13 cellular contexts compared by ENCODE assay signal in genomic region chr10:21317902-21318301, GRCh38.
DNase-seq lines count a peak whose midpoint lies in the region; ATAC-seq, FAIRE-seq and TF ChIP-seq lines count a peak whose summit lies in the region.
"Had no signal": no experiment of that assay in that cellular context is flagged by ENCODE, and none has a peak within 500 bp of the region (broad histone marks: within the 10 kb centered on the region; RNA-seq: fewer than 3 reads in every experiment).

No MANE protein-coding gene starts in this region.

- DNase-seq in H9 (no peak), adipocyte (ENCODE audit: low read depth) (peak; percentile 49), glomerular visceral epithelial cell (ENCODE audit: extremely low spot score) (peak; percentile 53), smooth muscle cell (lab: John Stamatoyannopoulos, UW; ENCODE audit: unreplicated experiment) (no peak), NCI-H1417 treated with DMSO at 0.1 percent for 48 hours (lab: John Stamatoyannopoulos, UW) (no peak), HepG2 (ENCODE audit: low spot score) (no peak)
- no peak for DNase-seq in activated effector memory CD4-positive, alpha-beta T cell treated with anti-CD3 and anti-CD28 coated beads, Interleukin-2, amount 50 U/mL, for 16 hours
- DNase-seq: gastrocnemius medialis, KBM-7, NCI-H2107 had no signal

- CTCF ChIA-PET in HepG2 (lab: Yijun Ruan, JAX; ENCODE audit: low intra/inter-chr PET ratio, low total read pairs), result no interaction called here

- H3K4me3 ChIP-seq in adipocyte (ENCODE audit: low read length) (no peak overlapping the region), smooth muscle cell (no peak overlapping the region), HepG2 (replicated peaks in 1 of 3; ENCODE audit: insufficient read depth in 1 of 3, low read depth in 2 of 3, low read length in 3 of 3) (no peak overlapping the region)
- H3K4me3 ChIP-seq: gastrocnemius medialis, skin epidermis had no signal

- H3K23me2 ChIP-seq in H9 (ENCODE audit: insufficient read length, low read depth, low read length, poor library complexity, severe bottlenecking), result no peaks in the 10 kb centered on the region

- no peak for TF ChIP-seq CTCF in H9 (conservative IDR thresholded peaks at IDR 0.05)
- TF ChIP-seq CTCF in smooth muscle cell (IDR thresholded peaks at IDR 0.05; ENCODE audit: borderline replicate concordance, insufficient read depth, poor library complexity, severe bottlenecking), result no peak
- TF ChIP-seq CTCF in HepG2 (CRISPR knock-in tag; IDR thresholded peaks at IDR 0.05), result no peak

- no TSS peak for BruUV-seq in HepG2 (replicated peaks; lab: Mats Ljungman, UMichigan)

- H3K36me3 ChIP-seq in adipocyte (ENCODE audit: control insufficient read depth, insufficient read depth, low read length, severe bottlenecking) (no peaks in the 10 kb centered on the region), smooth muscle cell (ENCODE audit: low read depth) (no peaks in the 10 kb centered on the region), HepG2 (replicated peaks in 1 of 2; ENCODE audit: control insufficient read depth in 1 of 2, insufficient read depth in 2 of 2, low read length in 2 of 2) (no peaks in the 10 kb centered on the region)
- H3K36me3 ChIP-seq: gastrocnemius medialis had no signal

- H4K8ac ChIP-seq in H9 (replicated peaks; ENCODE audit: insufficient read length, low read depth, low read length), result no peak overlapping the region

- no peak overlapping the region for H2BK15ac ChIP-seq in H9 (ENCODE audit: low read depth, low read length)

- H4K20me1 ChIP-seq in H9 (ENCODE audit: control insufficient read depth, insufficient read depth, insufficient read length) (no peaks in the 10 kb centered on the region), smooth muscle cell (ENCODE audit: low read depth) (no peaks in the 10 kb centered on the region), HepG2 (ENCODE audit: insufficient read depth, low read length) (no peaks in the 10 kb centered on the region)

- H3K79me1 ChIP-seq in H9 (ENCODE audit: insufficient read depth, low read depth, low read length, poor library complexity, severe bottlenecking), result no peaks in the 10 kb centered on the region

- in situ Hi-C loops in HepG2 (cut with HindIII; ENCODE audit: extremely low pct_ligation_motif_present, low pct_unique_long_range_greater_than_20kb), result no loop called here

- no peaks in the 10 kb centered on the region for H3K27me3 Mint-ChIP-seq in H9 (ENCODE audit: low read depth)

- peaks cover 0 to 4% (median 0%) of the 10 kb centered on the region in 3 experiments; a peak in 3 of 7 replicates for H3K36me3 Mint-ChIP-seq in H9 (ENCODE audit: insufficient read depth in 1 of 3, low read depth in 3 of 3)
- H3K36me3 Mint-ChIP-seq: activated naive CD4-positive, alpha-beta T cell treated with anti-CD3 and anti-CD28 coated beads, Interleukin-2, amount 50 U/mL, for 72 hours had no signal

- peak overlapping the region in 2 of 3 experiments; percentile 58 to 83; a peak in 3 of 7 replicates for H3K27ac Mint-ChIP-seq in H9

- no peak overlapping the region for H3K56ac ChIP-seq in H9 (ENCODE audit: insufficient read length, low read depth, low read length)

- no peak overlapping the region for H3K18ac ChIP-seq in H9 (ENCODE audit: insufficient read length, low read depth, low read length)

- peaks cover 44 to 51% of the 10 kb centered on the region in 2 experiments for H3K4me1 Mint-ChIP-seq in H9

- TF ChIP-seq EP300 in HepG2 (IDR thresholded peaks at IDR 0.05; ENCODE audit: low read depth in 2 of 2, low read length in 2 of 2), result no peak
- TF ChIP-seq EP300 in HepG2 (CRISPR knock-in tag; IDR thresholded peaks at IDR 0.05; ENCODE audit: borderline replicate concordance), result no peak

- no peak for TF ChIP-seq RAD21 in HepG2 (CRISPR knock-in tag; IDR thresholded peaks at IDR 0.05)

- H3F3A ChIP-seq in smooth muscle cell (ENCODE audit: low read depth), result peaks cover 6% of the 10 kb centered on the region

- H2BK5ac ChIP-seq in H9 (ENCODE audit: insufficient read length, low read length), result no peak overlapping the region

- H4K5ac ChIP-seq in H9 (ENCODE audit: insufficient read length, low read depth, low read length), result no peak overlapping the region

- H3K4me1 ChIP-seq in H9 (ENCODE audit: insufficient read depth, low read length), result peaks cover 5% of the 10 kb centered on the region; the same call in 1 of the 2 replicates
- H3K4me1 ChIP-seq in adipocyte (ENCODE audit: control insufficient read depth, insufficient read depth, low read length), result peaks cover 22% of the 10 kb centered on the region
- H3K4me1 ChIP-seq in smooth muscle cell (ENCODE audit: low read depth), result peaks cover 35% of the 10 kb centered on the region
- peaks cover 26% of the 10 kb centered on the region for H3K4me1 ChIP-seq in HepG2 (ENCODE audit: insufficient read depth, low read length)

- no peak for TF ChIP-seq POLR2A in HepG2 (IDR thresholded peaks at IDR 0.05; ENCODE audit: insufficient read depth in 1 of 2, low read depth in 2 of 2, low read length in 2 of 2)

- no peak overlapping the region for H3K4me3 Mint-ChIP-seq in H9

- H2BK20ac ChIP-seq in H9 (ENCODE audit: low read depth, low read length, poor library complexity, severe bottlenecking), result no peak overlapping the region

- H3T11ph ChIP-seq in H9 (ENCODE audit: low read length), result no peak overlapping the region

- no peak overlapping the region for H4K91ac ChIP-seq in H9 (ENCODE audit: insufficient read length, low read depth, low read length)

- FAIRE-seq in HepG2 (lab: Jason Lieb, UNC), result no peak
- FAIRE-seq: islet of Langerhans had no signal

- peaks cover 0 to 4% of the 10 kb centered on the region in 2 experiments; a peak in 3 of 5 replicates for H3K9me3 Mint-ChIP-seq in H9
- H3K9me3 Mint-ChIP-seq: activated naive CD4-positive, alpha-beta T cell treated with anti-CD3 and anti-CD28 coated beads, Interleukin-2, amount 50 U/mL, for 72 hours had no signal

- H3K9me3 ChIP-seq in H9 (ENCODE audit: control insufficient read depth, low read depth, low read length), result no peaks in the 10 kb centered on the region
- no peaks in the 10 kb centered on the region for H3K9me3 ChIP-seq in adipocyte (ENCODE audit: control insufficient read depth, low read length)
- no peaks in the 10 kb centered on the region for H3K9me3 ChIP-seq in smooth muscle cell (replicated peaks; ENCODE audit: low read depth)
- no peaks in the 10 kb centered on the region for H3K9me3 ChIP-seq in HepG2 (ENCODE audit: low read length)
- H3K9me3 ChIP-seq: gastrocnemius medialis had no signal

- H2AFZ ChIP-seq in H9 (ENCODE audit: low read length) (peak overlapping the region; percentile 48), smooth muscle cell (ENCODE audit: low read depth) (no peak overlapping the region), HepG2 (ENCODE audit: low read length) (no peak overlapping the region)

- no peak overlapping the region for H2BK12ac ChIP-seq in H9 (ENCODE audit: insufficient read length, low read depth, low read length)

- no peak overlapping the region for H3K23ac ChIP-seq in H9 (ENCODE audit: insufficient read length, low read depth, low read length)

- no peak for ATAC-seq in HepG2
- ATAC-seq: activated naive CD4-positive, alpha-beta T cell treated with anti-CD3 and anti-CD28 coated beads, Interleukin-2, amount 50 U/mL, for 72 hours; gastrocnemius medialis had no signal

- H3K4ac ChIP-seq in H9 (ENCODE audit: low read depth, low read length), result no peak overlapping the region

- H3K79me2 ChIP-seq in H9 (ENCODE audit: insufficient read depth, low read length), result no peaks in the 10 kb centered on the region
- no peaks in the 10 kb centered on the region for H3K79me2 ChIP-seq in smooth muscle cell (ENCODE audit: low read depth)
- no peaks in the 10 kb centered on the region for H3K79me2 ChIP-seq in HepG2 (ENCODE audit: insufficient read depth, low read length)

- intact Hi-C loops in HepG2 (cut with micrococcal nuclease; ENCODE audit: unreplicated experiment), result no loop called here

- H3K14ac ChIP-seq in H9 (ENCODE audit: insufficient read depth, low read length), result no peak overlapping the region

- H3K27ac ChIP-seq in H9 (ENCODE audit: insufficient read length, low read depth, low read length) (no peak overlapping the region), smooth muscle cell (ENCODE audit: low read depth) (peak overlapping the region; percentile 8), HepG2 (ENCODE audit: extremely low read length, insufficient read depth, low read length) (no peak overlapping the region)
- H3K27ac ChIP-seq: gastrocnemius medialis, skin epidermis had no signal

- H3K4me2 ChIP-seq in H9 (ENCODE audit: insufficient read depth, insufficient read length, low read length) (no peak overlapping the region), smooth muscle cell (no peak overlapping the region), HepG2 (ENCODE audit: low read depth, low read length) (no peak overlapping the region)

- no peak overlapping the region for H2BK120ac ChIP-seq in H9 (ENCODE audit: low read depth, low read length, poor library complexity, severe bottlenecking)

- H3K27me3 ChIP-seq in H9 (ENCODE audit: insufficient read depth, low read length) (no peaks in the 10 kb centered on the region), adipocyte (replicated peaks; ENCODE audit: control insufficient read depth, insufficient read depth, low read length) (no peaks in the 10 kb centered on the region), smooth muscle cell (ENCODE audit: low read depth) (no peaks in the 10 kb centered on the region), HepG2 (ENCODE audit: control insufficient read depth in 1 of 2, insufficient read depth in 2 of 2, low read length in 2 of 2) (peaks cover 0 to 21% of the 10 kb centered on the region in 2 experiments; a peak in 2 of 5 replicates)
- H3K27me3 ChIP-seq: gastrocnemius medialis had no signal

- WGBS in H9 (ENCODE audit: extremely low coverage, insufficient read length, low lambda C conversion rate), result no CpG with 5 or more reads among the region's 3 CpGs
- 49% methylated on average over 3 of the region's 3 CpGs for WGBS in smooth muscle cell (ENCODE audit: low lambda C conversion rate)
- 46% methylated on average over 3 of the region's 3 CpGs for WGBS in HepG2 (ENCODE audit: low lambda C conversion rate)

- H2AK5ac ChIP-seq in H9 (ENCODE audit: insufficient read length, low read length), result no peak overlapping the region

- POLR2A ChIA-PET in HepG2 (lab: Yijun Ruan, JAX), result no interaction called here

- H3K9ac ChIP-seq in H9 (ENCODE audit: extremely low read depth, insufficient read length, low read length) (no peak overlapping the region), adipocyte (ENCODE audit: low read length) (peak overlapping the region; percentile 9), smooth muscle cell (ENCODE audit: low read depth) (no peak overlapping the region), HepG2 (ENCODE audit: insufficient read depth, low read depth, low read length) (no peak overlapping the region)

TF ChIP-seq in HepG2, 621 proteins besides CTCF, POLR2A, EP300 and RAD21 (continues in another document):
- TF ChIP-seq ZC3H4 (CRISPR knock-in tag; IDR thresholded peaks at IDR 0.05; ENCODE audit: borderline replicate concordance) (no peak), NONO (IDR thresholded peaks at IDR 0.05) (no peak), NONO (CRISPR knock-in tag; conservative IDR thresholded peaks at IDR 0.05) (no peak)

Comparison
In these comparisons a context has a peak if more than half of its experiments do, and no peak if none do; other contexts are left out.
1. DNase-seq: peak in adipocyte (single experiment) and glomerular visceral epithelial cell (single experiment); none in H9 (single experiment), smooth muscle cell (single experiment), NCI-H1417 treated with DMSO at 0.1 percent for 48 hours (single experiment), activated effector memory CD4-positive, alpha-beta T cell treated with anti-CD3 and anti-CD28 coated beads, Interleukin-2, amount 50 U/mL, for 16 hours (single experiment) and HepG2 (single experiment).